18 cellular contexts compared by ENCODE assay signal in genomic region chr16:179431-179830, GRCh38. TPM values are rescaled to one million over a fixed set of nuclear protein-coding genes. Genes with fewer than 3 reads are reported as not detected.
DNase-seq lines count a peak whose midpoint lies in the region; ATAC-seq and TF ChIP-seq lines count a peak whose summit lies in the region.
"Had no signal": no experiment of that assay in that cellular context is flagged by ENCODE, and none has a peak within 500 bp of the region (broad histone marks: within the 10 kb centered on the region; RNA-seq: fewer than 3 reads in every experiment).

No MANE protein-coding gene starts in this region.

- TF ChIP-seq CTCF in natural killer cell (IDR thresholded peaks at IDR 0.05) (no peak), progenitor cell of endocrine pancreas (IDR thresholded peaks at IDR 0.05; ENCODE audit: unreplicated experiment) (no peak), body of pancreas (IDR thresholded peaks at IDR 0.05) (no peak)

- no peak for TF ChIP-seq POLR2A in body of pancreas (IDR thresholded peaks at IDR 0.05)

- ATAC-seq in natural killer cell (no peak), body of pancreas (no peak)
- no peak for ATAC-seq in natural killer cell treated with Interleukin-12 subunit alpha and Interleukin-12 subunit beta and Interleukin-15 and Interleukin-18, amount 100 ng/mL, for 72 hours
- ATAC-seq in effector memory CD8-positive, alpha-beta T cell (replicated peaks) = no peak
- ATAC-seq: CD8-positive, alpha-beta T cell; GM12878; HCT116 had no signal

- no peaks in the 10 kb centered on the region for H3K36me3 Mint-ChIP-seq in natural killer cell
- no peaks in the 10 kb centered on the region for H3K36me3 Mint-ChIP-seq in natural killer cell treated with Interleukin-12 subunit alpha and Interleukin-12 subunit beta and Interleukin-15 and Interleukin-18, amount 100 ng/mL, for 72 hours
- peaks cover 11% of the 10 kb centered on the region for H3K36me3 Mint-ChIP-seq in effector memory CD8-positive, alpha-beta T cell (ENCODE audit: insufficient read depth)
- H3K36me3 Mint-ChIP-seq in progenitor cell of endocrine pancreas (ENCODE audit: insufficient read depth) = peaks cover 2% of the 10 kb centered on the region
- H3K36me3 Mint-ChIP-seq: CD8-positive, alpha-beta T cell had no signal

- no peaks in the 10 kb centered on the region for H3K36me3 ChIP-seq in body of pancreas (replicated peaks in 1 of 2; ENCODE audit: insufficient read depth in 1 of 2, low read depth in 2 of 2)
- H3K36me3 ChIP-seq: Peyer's patch had no signal

- H3K4me1 ChIP-seq in body of pancreas = peaks cover 18% of the 10 kb centered on the region

- intact Hi-C loops in natural killer cell (cut with micrococcal nuclease) = no loop called here
- intact Hi-C loops in body of pancreas (cut with DNase I) = no loop called here

- peaks cover 19 to 23% of the 10 kb centered on the region in 2 donors for H3K27me3 Mint-ChIP-seq in natural killer cell (ENCODE audit: low read depth in 2 of 2)
- peaks cover 22 to 23% of the 10 kb centered on the region in 2 donors for H3K27me3 Mint-ChIP-seq in natural killer cell treated with Interleukin-12 subunit alpha and Interleukin-12 subunit beta and Interleukin-15 and Interleukin-18, amount 100 ng/mL, for 72 hours
- peaks cover 29 to 30% of the 10 kb centered on the region in 2 donors for H3K27me3 Mint-ChIP-seq in effector memory CD8-positive, alpha-beta T cell
- H3K27me3 Mint-ChIP-seq in progenitor cell of endocrine pancreas = peaks cover 32% of the 10 kb centered on the region

- DNase-seq in natural killer cell (no peak), progenitor cell of endocrine pancreas (ENCODE audit: low spot score, unreplicated experiment) (no peak), body of pancreas (no peak)
- DNase-seq in natural killer cell treated with Interleukin-12 subunit alpha and Interleukin-12 subunit beta and Interleukin-15 and Interleukin-18, amount 100 ng/mL, for 72 hours (ENCODE audit: low spot score) = no peak
- no peak for DNase-seq in effector memory CD8-positive, alpha-beta T cell
- DNase-seq in activated CD4-positive, CD25-positive, alpha-beta regulatory T cell (lab: John Stamatoyannopoulos, UW) = no peak
- DNase-seq: DMS53, EL, NCI-H1092 treated with DMSO at 0.1 percent for 48 hours, NCI-H146, NCI-H2029 treated with DMSO at 0.1 percent for 48 hours, NCI-H526 treated with DMSO at 0.1 percent for 48 hours, Peyer's patch had no signal

- H3K4me3 Mint-ChIP-seq in natural killer cell = peak overlapping the region; percentile 25
- H3K4me3 Mint-ChIP-seq in natural killer cell treated with Interleukin-12 subunit alpha and Interleukin-12 subunit beta and Interleukin-15 and Interleukin-18, amount 100 ng/mL, for 72 hours = no peak overlapping the region
- peak overlapping the region; percentile 59 to 74 for H3K4me3 Mint-ChIP-seq in effector memory CD8-positive, alpha-beta T cell
- no peak overlapping the region for H3K4me3 Mint-ChIP-seq in progenitor cell of endocrine pancreas (ENCODE audit: low read depth)

- H3K27me3 ChIP-seq in body of pancreas = peaks cover 4 to 21% of the 10 kb centered on the region in 2 donors

- H3K9me3 Mint-ChIP-seq in natural killer cell (no peaks in the 10 kb centered on the region), progenitor cell of endocrine pancreas (ENCODE audit: low read depth) (no peaks in the 10 kb centered on the region)
- no peaks in the 10 kb centered on the region for H3K9me3 Mint-ChIP-seq in natural killer cell treated with Interleukin-12 subunit alpha and Interleukin-12 subunit beta and Interleukin-15 and Interleukin-18, amount 100 ng/mL, for 72 hours
- no peaks in the 10 kb centered on the region for H3K9me3 Mint-ChIP-seq in effector memory CD8-positive, alpha-beta T cell
- H3K9me3 Mint-ChIP-seq: CD8-positive, alpha-beta T cell had no signal

- H3K4me1 Mint-ChIP-seq in natural killer cell = peaks cover 0 to 3% of the 10 kb centered on the region in 2 donors
- H3K4me1 Mint-ChIP-seq in natural killer cell treated with Interleukin-12 subunit alpha and Interleukin-12 subunit beta and Interleukin-15 and Interleukin-18, amount 100 ng/mL, for 72 hours (ENCODE audit: low read depth in 2 of 2) = peaks cover 0 to 6% of the 10 kb centered on the region in 2 donors
- peaks cover 5% of the 10 kb centered on the region in 2 donors for H3K4me1 Mint-ChIP-seq in effector memory CD8-positive, alpha-beta T cell (ENCODE audit: low read depth in 2 of 2)
- peaks cover 4% of the 10 kb centered on the region for H3K4me1 Mint-ChIP-seq in progenitor cell of endocrine pancreas (ENCODE audit: low read depth)

- 66 to 77% methylated on average over 7 of the region's 7 CpGs for WGBS in body of pancreas, 2 donors

- H3K9me3 ChIP-seq in body of pancreas = no peaks in the 10 kb centered on the region
- H3K9me3 ChIP-seq: BLaER1, Peyer's patch had no signal

- H3K27ac Mint-ChIP-seq in natural killer cell (no peak overlapping the region), progenitor cell of endocrine pancreas (no peak overlapping the region)
- H3K27ac Mint-ChIP-seq in natural killer cell treated with Interleukin-12 subunit alpha and Interleukin-12 subunit beta and Interleukin-15 and Interleukin-18, amount 100 ng/mL, for 72 hours = no peak overlapping the region
- no peak overlapping the region for H3K27ac Mint-ChIP-seq in effector memory CD8-positive, alpha-beta T cell
- H3K27ac Mint-ChIP-seq: CD8-positive, alpha-beta T cell had no signal

- H3K27ac ChIP-seq in body of pancreas = no peak overlapping the region
- H3K27ac ChIP-seq: BLaER1, Peyer's patch had no signal

- no peak overlapping the region for H3K4me3 ChIP-seq in body of pancreas
- H3K4me3 ChIP-seq: BLaER1, GM12878 had no signal

RNA-seq across cellular contexts. Expression of gene HBQ1, which starts 0.8 kb away (rescaled TPM):
- total RNA-seq in natural killer cell = 1 to 10 TPM in 2 of 3 donors, not detected in 1; 1.0 to 2.0 TPM
- total RNA-seq in natural killer cell treated with Interleukin-12 subunit alpha and Interleukin-12 subunit beta and Interleukin-15 and Interleukin-18, amount 100 ng/mL, for 72 hours = not detected
- 0.60 and 0.84 TPM in 2 replicates for total RNA-seq in progenitor cell of endocrine pancreas
- not detected for total RNA-seq in body of pancreas
- total RNA-seq: CD8-positive, alpha-beta T cell; GM12878; Peyer's patch had no signal

RNA-seq across cellular contexts. Expression of gene HBA1, which starts 3.0 kb away (rescaled TPM):
- total RNA-seq in natural killer cell (10 to 100 TPM in 1 of 3 donors, not detected in 2; 16.9 TPM), progenitor cell of endocrine pancreas (not detected in 2 replicates), body of pancreas (not detected)
- total RNA-seq in natural killer cell treated with Interleukin-12 subunit alpha and Interleukin-12 subunit beta and Interleukin-15 and Interleukin-18, amount 100 ng/mL, for 72 hours = 1 to 10 TPM in 1 of 2 donors, not detected in 1; 4.6 TPM
- total RNA-seq: Peyer's patch, SK-MEL-5 had no signal

RNA-seq across cellular contexts. Expression of gene HBA2, which starts 6.8 kb away (rescaled TPM):
- total RNA-seq in natural killer cell = 1 to 10 TPM in 2 of 3 donors, not detected in 1; 3.2 to 9.9 TPM
- not detected for total RNA-seq in natural killer cell treated with Interleukin-12 subunit alpha and Interleukin-12 subunit beta and Interleukin-15 and Interleukin-18, amount 100 ng/mL, for 72 hours
- total RNA-seq in progenitor cell of endocrine pancreas = not detected in 2 replicates
- total RNA-seq in body of pancreas = 10 to 100 TPM in 1 of 2 donors, 1 to 10 TPM in 1; 6.0 to 23.4 TPM
- total RNA-seq: CD8-positive, alpha-beta T cell; SK-MEL-5 had no signal

RNA-seq across cellular contexts. Expression of gene HBM, which starts 13.7 kb away (rescaled TPM):
- not detected for total RNA-seq in natural killer cell
- total RNA-seq in natural killer cell treated with Interleukin-12 subunit alpha and Interleukin-12 subunit beta and Interleukin-15 and Interleukin-18, amount 100 ng/mL, for 72 hours = not detected
- total RNA-seq in progenitor cell of endocrine pancreas = not detected in 2 replicates
- not detected for total RNA-seq in body of pancreas
- total RNA-seq: CD8-positive, alpha-beta T cell; GM12878; Peyer's patch; SK-MEL-5 had no signal

RNA-seq across cellular contexts. Expression of gene HBZ, which starts 27.0 kb away (rescaled TPM):
- total RNA-seq in natural killer cell (not detected), progenitor cell of endocrine pancreas (not detected in 2 replicates), body of pancreas (not detected)
- not detected for total RNA-seq in natural killer cell treated with Interleukin-12 subunit alpha and Interleukin-12 subunit beta and Interleukin-15 and Interleukin-18, amount 100 ng/mL, for 72 hours
- total RNA-seq: CD8-positive, alpha-beta T cell; Peyer's patch; SK-MEL-5 had no signal

Comparison
In these comparisons a context has a peak if more than half of its experiments do, and no peak if none do; other contexts are left out.
1. H3K4me3 Mint-ChIP-seq: peak in natural killer cell (single experiment) and effector memory CD8-positive, alpha-beta T cell (2 of 2); none in natural killer cell treated with Interleukin-12 subunit alpha and Interleukin-12 subunit beta and Interleukin-15 and Interleukin-18, amount 100 ng/mL, for 72 hours (single experiment) and progenitor cell of endocrine pancreas (single experiment).